In genomic region chr9:100426194-100426531, GRCh38 we compare ENCODE assay signal across 1 cellular context.
TF ChIP-seq lines count a peak whose summit lies in the region.

No MANE protein-coding gene starts in this region.

TF ChIP-seq in endothelial cell of umbilical vein, 7 proteins besides CTCF, POLR2A, EP300 and RAD21:
- TF ChIP-seq JUN (IDR thresholded peaks at IDR 0.05; ENCODE audit: borderline replicate concordance, insufficient read depth, insufficient read length, low read depth) (no peak), EZH2 (IDR thresholded peaks at IDR 0.05; ENCODE audit: borderline replicate concordance, low read depth, low read length, severe bottlenecking) (no peak), POLR2AphosphoS5 (IDR thresholded peaks at IDR 0.05; ENCODE audit: insufficient read depth, low read depth, low read length) (no peak), MAX (IDR thresholded peaks at IDR 0.05; ENCODE audit: insufficient read depth, insufficient read length) (no peak), MYC (IDR thresholded peaks at IDR 0.05; ENCODE audit: low read depth, low read length) (no peak), FOS (IDR thresholded peaks at IDR 0.05; ENCODE audit: borderline replicate concordance, insufficient read depth, low read length) (no peak), GATA2 (IDR thresholded peaks at IDR 0.05; ENCODE audit: insufficient read depth, insufficient read length, low read depth, low read length) (no peak)
